Comparison of ENCODE assay signal across 11 cellular contexts in genomic region chr4:1207157-1207470, GRCh38. TPM values are rescaled to one million over a fixed set of nuclear protein-coding genes. Genes with fewer than 3 reads are reported as not detected.
DNase-seq lines count a peak whose midpoint lies in the region; ATAC-seq and TF ChIP-seq lines count a peak whose summit lies in the region.
"Had no signal": no experiment of that assay in that cellular context is flagged by ENCODE, and none has a peak within 500 bp of the region (broad histone marks: within the 10 kb centered on the region; RNA-seq: fewer than 3 reads in every experiment).

No MANE protein-coding gene starts in this region.

- no peak for TF ChIP-seq EP300 in ovary (IDR thresholded peaks at IDR 0.05)

- peaks cover 36% of the 10 kb centered on the region for H3K4me1 ChIP-seq in ovary (ENCODE audit: insufficient read depth)

- WGBS in ovary, 3 donors, result 56 to 77% (median 76%) methylated on average over 12 of the region's 12 CpGs

- no peak for TF ChIP-seq POLR2A in ovary (IDR thresholded peaks at IDR 0.05)

- no peaks in the 10 kb centered on the region for H3K9me3 ChIP-seq in ovary

- intact Hi-C loops in Right ventricle myocardium superior (cut with DNase I), result no loop called here
- intact Hi-C loops in ovary (cut with DNase I), result loop anchor here in 3 of 4 donors (5.0 kb wide), 2 partner anchors 35 to 40 kb away; partner anchors contain the start of gene SPON2 (in 2 of the 3)

- H3K4me3 ChIP-seq in ovary, result no peak overlapping the region
- H3K4me3 ChIP-seq: GM12878 had no signal

- no peak for TF ChIP-seq CTCF in ovary (IDR thresholded peaks at IDR 0.05)

- ATAC-seq in Right ventricle myocardium superior (ENCODE audit: poor library complexity) (no peak), HG02981 (IDR thresholded peaks at IDR 0.05; ENCODE audit: unreplicated experiment) (no peak)
- ATAC-seq: GM12878 had no signal

- no peak overlapping the region for H3K27ac ChIP-seq in ovary

- H3K36me3 ChIP-seq in ovary, result no peaks in the 10 kb centered on the region

- DNase-seq in stimulated activated CD4-positive, alpha-beta T cell treated with anti-CD3 and anti-CD28 coated beads, Interleukin-4, amount 100 ng/mL, for 1 hour, result peak; percentile 1
- DNase-seq in stimulated activated CD4-positive, alpha-beta T cell treated with anti-CD3 and anti-CD28 coated beads, Interleukin-2, amount 100 ng/mL, for 24 hours, result no peak
- DNase-seq in Right ventricle myocardium superior (peak; percentile 43), ovary (peak in 3 of 5 donors; percentile 26 to 60 (median 37)), NOMO-1 (lab: John Stamatoyannopoulos, UW; ENCODE audit: unreplicated experiment in 2 of 2) (no peak), NCI-H146 treated with DMSO at 0.1 percent for 48 hours (lab: John Stamatoyannopoulos, UW; ENCODE audit: unreplicated experiment) (no peak)
- DNase-seq: activated CD4-positive, alpha-beta memory T cell treated with anti-CD3 and anti-CD28 coated beads, Interleukin-2, amount 10 ng/mL, durations not matched to agents 7 days and 5 days; NCI-H146; NCI-H226 had no signal

- no peaks in the 10 kb centered on the region for H3K27me3 ChIP-seq in ovary

RNA-seq across cellular contexts. Expression of gene SPON2, which starts 34.7 kb away (rescaled TPM):
- total RNA-seq in Right ventricle myocardium superior (15.6 TPM), ovary (100 to 1,000 TPM in 1 of 7 donors, 10 to 100 TPM in 6; 12.2 to 104 (median 55.3) TPM)
- polyA plus RNA-seq in ovary, result 10 to 100 TPM in 1 of 2 donors, 1 to 10 TPM in 1; 8.0 to 46.2 TPM

RNA-seq across cellular contexts. Expression of gene CTBP1, which starts 41.8 kb away (rescaled TPM):
- 133 TPM for total RNA-seq in Right ventricle myocardium superior
- 100 to 1,000 TPM in 6 of 7 donors, 10 to 100 TPM in 1; 89.5 to 231 (median 154) TPM for total RNA-seq in ovary
- polyA plus RNA-seq in ovary, result 100 to 1,000 TPM in 1 of 2 donors, 10 to 100 TPM in 1; 45.7 to 124 TPM

Comparison
In these comparisons a context has a peak if more than half of its experiments do, and no peak if none do; other contexts are left out.
1. DNase-seq: peak in stimulated activated CD4-positive, alpha-beta T cell treated with anti-CD3 and anti-CD28 coated beads, Interleukin-4, amount 100 ng/mL, for 1 hour (single experiment), Right ventricle myocardium superior (single experiment) and ovary (3 of 5); none in stimulated activated CD4-positive, alpha-beta T cell treated with anti-CD3 and anti-CD28 coated beads, Interleukin-2, amount 100 ng/mL, for 24 hours (0 of 2), NOMO-1 (0 of 2) and NCI-H146 treated with DMSO at 0.1 percent for 48 hours (single experiment).